ENCODE assay signal across 26 cellular contexts in genomic region chr16:3971706-3972105, GRCh38.
A peak's percentile ranks its signal among the peaks of the same experiment; 100 is the strongest.
DNase-seq lines count a peak whose midpoint lies in the region; ATAC-seq, FAIRE-seq and TF ChIP-seq lines count a peak whose summit lies in the region.
"Had no signal": no experiment of that assay in that cellular context is flagged by ENCODE, and none has a peak within 500 bp of the region (broad histone marks: within the 10 kb centered on the region; RNA-seq: fewer than 3 reads in every experiment).

No MANE protein-coding gene starts in this region.

- CTCF ChIA-PET in OCI-LY7 (lab: Charles Lee; ENCODE audit: unreplicated experiment) = no interaction called here

- H3K27ac ChIP-seq in right cardiac atrium (ENCODE audit: low read length) (no peak overlapping the region), OCI-LY7 (ENCODE audit: low read depth, low read length, poor library complexity, severe bottlenecking) (no peak overlapping the region), endodermal cell (ENCODE audit: low read depth, low read length) (no peak overlapping the region)
- H3K27ac ChIP-seq: stomach, tibial artery had no signal

- H3K9me3 ChIP-seq in right cardiac atrium (ENCODE audit: control insufficient read depth, low read length) (no peaks in the 10 kb centered on the region), OCI-LY7 (ENCODE audit: low read length) (no peaks in the 10 kb centered on the region), endodermal cell (ENCODE audit: control insufficient read depth, low read length) (no peaks in the 10 kb centered on the region)
- H3K9me3 ChIP-seq: stomach, tibial artery had no signal

- no peaks in the 10 kb centered on the region for H3K79me2 ChIP-seq in OCI-LY7 (ENCODE audit: insufficient read depth, low read depth, low read length)

- no peaks in the 10 kb centered on the region for H4K20me1 ChIP-seq in OCI-LY7 (ENCODE audit: insufficient read depth, low read length)

- WGBS in right cardiac atrium = 68% methylated on average over 8 of the region's 8 CpGs
- 79 to 88% methylated on average over 2 to 8 of the region's 8 CpGs for whole genome bisulfite sequencing in endodermal cell (ENCODE audit: insufficient coverage in 1 of 2, insufficient read length in 1 of 2), 2 experiments

- no peak for TF ChIP-seq CTCF in OCI-LY7 (conservative IDR thresholded peaks at IDR 0.05; ENCODE audit: low read length)
- no peak for TF ChIP-seq CTCF in endodermal cell (conservative IDR thresholded peaks at IDR 0.05)

- ATAC-seq in activated T-helper 17 cell treated with anti-CD3 and anti-CD28 coated beads, Interleukin-2, amount 50 U/mL, for 72 hours (replicated peaks) = no peak
- ATAC-seq in right cardiac atrium (peak; percentile 77 to 80), GM21360 (IDR thresholded peaks at IDR 0.05; ENCODE audit: unreplicated experiment) (no peak)
- ATAC-seq in stimulated activated effector memory CD8-positive, alpha-beta T cell treated with anti-CD3 and anti-CD28 coated beads, Interleukin-12 subunit alpha, Interleukin-12 subunit beta, amount 100 ng/mL, for 72 hours = peak; percentile 22

- peak overlapping the region; percentile 53 for H3K27ac Mint-ChIP-seq in activated T-helper 17 cell treated with anti-CD3 and anti-CD28 coated beads, Interleukin-2, amount 50 U/mL, for 72 hours
- peak overlapping the region; percentile 60 for H3K27ac Mint-ChIP-seq in stimulated activated effector memory CD8-positive, alpha-beta T cell treated with anti-CD3 and anti-CD28 coated beads, Interleukin-12 subunit alpha, Interleukin-12 subunit beta, amount 100 ng/mL, for 72 hours
- no peak overlapping the region for H3K27ac Mint-ChIP-seq in endodermal cell
- H3K27ac Mint-ChIP-seq: activated T-cell treated with anti-CD3 and anti-CD28 coated beads, Interleukin-2, amount 50 U/mL, for 24 hours; CD4-positive, CD25-positive, alpha-beta regulatory T cell; IgD-negative memory B cell had no signal

- H3K4me1 Mint-ChIP-seq in activated T-helper 17 cell treated with anti-CD3 and anti-CD28 coated beads, Interleukin-2, amount 50 U/mL, for 72 hours = no peaks in the 10 kb centered on the region
- H3K4me1 Mint-ChIP-seq in stimulated activated effector memory CD8-positive, alpha-beta T cell treated with anti-CD3 and anti-CD28 coated beads, Interleukin-12 subunit alpha, Interleukin-12 subunit beta, amount 100 ng/mL, for 72 hours = peaks cover 9% of the 10 kb centered on the region
- no peaks in the 10 kb centered on the region for H3K4me1 Mint-ChIP-seq in endodermal cell
- H3K4me1 Mint-ChIP-seq: CD4-positive, CD25-positive, alpha-beta regulatory T cell; IgD-negative memory B cell; naive B cell had no signal

- POLR2A ChIA-PET in OCI-LY7 (lab: Charles Lee) = interaction anchor here (0.6 kb wide), 1 partner anchor 161 kb away, joined by 3 read pairs; no protein-coding TSS in a partner anchor

- H3K4me3 ChIP-seq in right cardiac atrium (ENCODE audit: low read length) (no peak overlapping the region), OCI-LY7 (ENCODE audit: low read depth, low read length, poor library complexity, severe bottlenecking) (no peak overlapping the region), endodermal cell (ENCODE audit: low read length) (no peak overlapping the region)
- H3K4me3 ChIP-seq: stomach, tibial artery had no signal

- H2AFZ ChIP-seq in OCI-LY7 (ENCODE audit: low read length) = no peak overlapping the region

- no peaks in the 10 kb centered on the region for H3K9me2 ChIP-seq in OCI-LY7 (ENCODE audit: insufficient read depth, low read length)

- H3K4me1 ChIP-seq in right cardiac atrium (ENCODE audit: control insufficient read depth, insufficient read depth, low read length) (peaks cover 2% of the 10 kb centered on the region), OCI-LY7 (ENCODE audit: insufficient read depth, low read length, poor library complexity, severe bottlenecking) (no peaks in the 10 kb centered on the region), endodermal cell (ENCODE audit: control insufficient read depth, insufficient read depth, low read length) (no peaks in the 10 kb centered on the region)
- H3K4me1 ChIP-seq: stomach, tibial artery had no signal

- BruUV-seq in OCI-LY7 (replicated peaks; lab: Mats Ljungman, UMichigan) = no TSS peak

- H3K36me3 ChIP-seq in OCI-LY7 (ENCODE audit: insufficient read depth, low read length) (no peaks in the 10 kb centered on the region), endodermal cell (ENCODE audit: control insufficient read depth, insufficient read depth, low read length) (no peaks in the 10 kb centered on the region)

- H3K36me3 Mint-ChIP-seq in activated T-helper 17 cell treated with anti-CD3 and anti-CD28 coated beads, Interleukin-2, amount 50 U/mL, for 72 hours (ENCODE audit: low read depth) = no peaks in the 10 kb centered on the region
- H3K36me3 Mint-ChIP-seq in stimulated activated effector memory CD8-positive, alpha-beta T cell treated with anti-CD3 and anti-CD28 coated beads, Interleukin-12 subunit alpha, Interleukin-12 subunit beta, amount 100 ng/mL, for 72 hours = peaks cover under 1% of the 10 kb centered on the region
- H3K36me3 Mint-ChIP-seq in endodermal cell (ENCODE audit: low read depth) = peaks cover under 1% of the 10 kb centered on the region

- H3K9me3 Mint-ChIP-seq in activated T-helper 17 cell treated with anti-CD3 and anti-CD28 coated beads, Interleukin-2, amount 50 U/mL, for 72 hours = no peaks in the 10 kb centered on the region
- H3K9me3 Mint-ChIP-seq in stimulated activated effector memory CD8-positive, alpha-beta T cell treated with anti-CD3 and anti-CD28 coated beads, Interleukin-12 subunit alpha, Interleukin-12 subunit beta, amount 100 ng/mL, for 72 hours = no peaks in the 10 kb centered on the region
- H3K9me3 Mint-ChIP-seq in endodermal cell = no peaks in the 10 kb centered on the region
- H3K9me3 Mint-ChIP-seq: activated T-cell treated with anti-CD3 and anti-CD28 coated beads, Interleukin-2, amount 50 U/mL, for 24 hours; CD4-positive, CD25-positive, alpha-beta regulatory T cell; IgD-negative memory B cell had no signal

- H3K4me3 Mint-ChIP-seq in activated T-helper 17 cell treated with anti-CD3 and anti-CD28 coated beads, Interleukin-2, amount 50 U/mL, for 72 hours = no peak overlapping the region
- H3K4me3 Mint-ChIP-seq in stimulated activated effector memory CD8-positive, alpha-beta T cell treated with anti-CD3 and anti-CD28 coated beads, Interleukin-12 subunit alpha, Interleukin-12 subunit beta, amount 100 ng/mL, for 72 hours = no peak overlapping the region
- no peak overlapping the region for H3K4me3 Mint-ChIP-seq in endodermal cell
- H3K4me3 Mint-ChIP-seq: activated T-cell treated with anti-CD3 and anti-CD28 coated beads, Interleukin-2, amount 50 U/mL, for 24 hours; CD4-positive, CD25-positive, alpha-beta regulatory T cell; IgD-negative memory B cell had no signal

- no peak overlapping the region for H3K9ac ChIP-seq in endodermal cell (ENCODE audit: extremely low read depth, low read length, poor library complexity, severe bottlenecking)

- DNase-seq in HTR-8/SVneo (ENCODE audit: insufficient read length, low spot score) (no peak), right cardiac atrium (no peak), OCI-LY7 (ENCODE audit: low spot score) (no peak), endodermal cell (no peak)
- DNase-seq in stimulated activated effector memory CD8-positive, alpha-beta T cell treated with anti-CD3 and anti-CD28 coated beads, Interleukin-12 subunit alpha, Interleukin-12 subunit beta, amount 100 ng/mL, for 72 hours (ENCODE audit: low spot score in 2 of 2) = no peak
- DNase-seq: activated CD4-positive, CD25-positive, alpha-beta regulatory T cell treated with anti-CD3 and anti-CD28 coated beads, Interleukin-2, amount 50 U/mL, for 72 hours; activated CD8-positive, alpha-beta memory T cell treated with anti-CD3 and anti-CD28 coated beads for 24 hours; activated naive CD4-positive, alpha-beta T cell; activated T-cell treated with anti-CD3 and anti-CD28 coated beads, Interleukin-2, amount 50 U/mL, for 24 hours; CD4-positive, CD25-positive, alpha-beta regulatory T cell; cortex of kidney; mesendoderm; naive B cell; NCI-H2081 treated with DMSO at 0.1 percent for 48 hours; NCI-H446; NCI-H82; nucleus accumbens; stimulated activated CD4-positive, alpha-beta T cell treated with anti-CD3 and anti-CD28 coated beads, Interleukin-15, amount 100 ng/mL, for 24 hours; stomach; SW 1271; tibial artery had no signal

- intact Hi-C loops in right cardiac atrium (cut with DNase I) = no loop called here
- intact Hi-C loops in OCI-LY7 (cut with micrococcal nuclease; ENCODE audit: unreplicated experiment) = no loop called here

- no peaks in the 10 kb centered on the region for H3K27me3 Mint-ChIP-seq in activated T-helper 17 cell treated with anti-CD3 and anti-CD28 coated beads, Interleukin-2, amount 50 U/mL, for 72 hours
- no peaks in the 10 kb centered on the region for H3K27me3 Mint-ChIP-seq in endodermal cell (ENCODE audit: insufficient read depth)
- H3K27me3 Mint-ChIP-seq: activated T-cell treated with anti-CD3 and anti-CD28 coated beads, Interleukin-2, amount 50 U/mL, for 24 hours; CD4-positive, CD25-positive, alpha-beta regulatory T cell; IgD-negative memory B cell; naive B cell had no signal

- no peak overlapping the region for H3K4me2 ChIP-seq in OCI-LY7 (ENCODE audit: low read length)

- H3K27me3 ChIP-seq in right cardiac atrium (ENCODE audit: control insufficient read depth, insufficient read depth) (no peaks in the 10 kb centered on the region), endodermal cell (ENCODE audit: control insufficient read depth, insufficient read depth, low read length, poor library complexity, severe bottlenecking) (no peaks in the 10 kb centered on the region)
- H3K27me3 ChIP-seq: stomach, tibial artery had no signal

- FAIRE-seq in HTR-8/SVneo (lab: Jason Lieb, UNC) = peak; percentile 36
- FAIRE-seq: D721Med, endometrium had no signal

Comparison
In these comparisons a context has a peak if more than half of its experiments do, and no peak if none do; other contexts are left out.
1. ATAC-seq: peak in right cardiac atrium (2 of 2) and stimulated activated effector memory CD8-positive, alpha-beta T cell treated with anti-CD3 and anti-CD28 coated beads, Interleukin-12 subunit alpha, Interleukin-12 subunit beta, amount 100 ng/mL, for 72 hours (single experiment); none in activated T-helper 17 cell treated with anti-CD3 and anti-CD28 coated beads, Interleukin-2, amount 50 U/mL, for 72 hours (single experiment) and GM21360 (single experiment).